In the genomic region with DNA sequence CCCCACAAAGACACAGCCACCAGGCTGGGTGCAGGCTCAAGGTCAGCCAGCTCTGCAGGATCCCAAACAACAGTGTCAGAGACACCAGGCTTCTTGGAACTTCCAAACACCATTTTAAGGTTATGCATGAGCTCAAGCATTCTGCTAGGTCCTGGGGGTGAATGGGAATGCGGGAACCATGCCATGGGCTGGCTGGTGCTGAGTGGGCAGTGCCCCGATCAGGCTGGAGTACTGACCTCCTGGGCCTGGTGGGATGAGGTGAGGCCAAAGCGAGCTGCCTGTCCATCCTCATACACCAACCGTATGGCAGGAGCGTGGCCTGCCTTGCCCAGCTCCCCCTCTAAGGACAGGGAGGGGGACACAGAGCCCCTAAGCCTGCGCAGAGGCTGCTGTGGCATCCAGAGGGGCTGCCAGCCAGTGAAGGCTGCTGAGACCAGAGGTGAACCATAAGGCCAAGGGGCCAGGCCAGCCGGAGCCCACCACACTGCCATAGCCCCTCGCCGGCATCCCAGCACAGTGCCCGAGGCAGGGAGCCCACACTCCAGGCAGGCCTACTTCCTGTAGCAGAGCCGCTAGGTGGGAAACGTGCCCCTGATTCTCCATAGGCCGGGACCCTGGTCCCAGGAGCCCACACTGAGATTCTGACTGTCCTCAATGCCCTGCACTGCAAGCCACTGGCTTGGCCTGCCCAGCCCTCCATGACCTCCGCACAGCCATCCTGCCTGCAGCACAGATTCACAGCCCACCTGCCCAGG, we compare ENCODE assay signal across 9 cellular contexts.
DNase-seq lines count a peak whose midpoint lies in the region; ATAC-seq and TF ChIP-seq lines count a peak whose summit lies in the region.
"Had no signal": no experiment of that assay in that cellular context is flagged by ENCODE, and none has a peak within 500 bp of the region (broad histone marks: within the 10 kb centered on the region; RNA-seq: fewer than 3 reads in every experiment).

No MANE protein-coding gene starts in this region.

- H3K4me1 Mint-ChIP-seq in activated naive CD8-positive, alpha-beta T cell treated with anti-CD3 and anti-CD28 coated beads for 36 hours = peaks cover 72% of the 10 kb centered on the region

- no peaks in the 10 kb centered on the region for H3K9me3 ChIP-seq in IMR-90 (ENCODE audit: control insufficient read depth, insufficient read depth, low read length)
- no peaks in the 10 kb centered on the region for H3K9me3 ChIP-seq in stomach

- peaks cover 37% of the 10 kb centered on the region for H3K9me1 ChIP-seq in IMR-90 (ENCODE audit: insufficient read depth, low read length)

- no peak overlapping the region for H2BK15ac ChIP-seq in IMR-90 (ENCODE audit: low read depth, low read length)

- peak overlapping the region; percentile 90; the same call in 1 of the 2 replicates for H3K27ac ChIP-seq in IMR-90 (ENCODE audit: insufficient read depth, low read length)
- peak overlapping the region; percentile 50 for H3K27ac ChIP-seq in layer of hippocampus (ENCODE audit: low read depth, low read length)
- H3K27ac ChIP-seq in stomach = peak overlapping the region in 4 of 5 donors; percentile 81 to 88 (median 86)

- H3K27me3 ChIP-seq in IMR-90 (ENCODE audit: control insufficient read depth, insufficient read depth, low read length) (no peaks in the 10 kb centered on the region), layer of hippocampus (ENCODE audit: control insufficient read depth, insufficient read depth, low read length) (no peaks in the 10 kb centered on the region), stomach (no peaks in the 10 kb centered on the region)

- TF ChIP-seq RAD21 in IMR-90 (IDR thresholded peaks at IDR 0.05; ENCODE audit: low read length) = no peak

- peaks cover 46 to 90% of the 10 kb centered on the region in 2 experiments for H3K79me1 ChIP-seq in IMR-90 (ENCODE audit: low read depth in 1 of 2, low read length in 2 of 2)

- TF ChIP-seq EP300 in stomach (IDR thresholded peaks at IDR 0.05) = no peak

- peak overlapping the region; percentile 44 for H2BK120ac ChIP-seq in IMR-90 (ENCODE audit: low read depth, low read length)

- H4K20me1 ChIP-seq in IMR-90 (ENCODE audit: insufficient read depth, low read length) = peaks cover 3% of the 10 kb centered on the region; the same call in 1 of the 2 replicates

- H3K18ac ChIP-seq in IMR-90 (ENCODE audit: low read depth, low read length) = no peak overlapping the region; the same call in 1 of the 2 replicates

- in situ Hi-C loops in IMR-90 (cut with MboI; ENCODE audit: low sequenced_read_pairs) = no loop called here

- H3K23ac ChIP-seq in IMR-90 (ENCODE audit: low read depth, low read length) = no peak overlapping the region

- peaks cover 8% of the 10 kb centered on the region for H3K36me3 Mint-ChIP-seq in activated naive CD8-positive, alpha-beta T cell treated with anti-CD3 and anti-CD28 coated beads for 36 hours

- 92% methylated on average over 4 of the region's 14 CpGs; no CpG with 5 or more reads in 1 of the 2 experiments for WGBS in IMR-90 (ENCODE audit: extremely low coverage in 2 of 2, insufficient read length in 1 of 2), 2 experiments
- 89 to 97% (median 93%) methylated on average over 4 to 14 of the region's 14 CpGs for WGBS in stomach, 5 donors

- H2AK9ac ChIP-seq in IMR-90 (replicated peaks; ENCODE audit: low read depth, low read length, poor library complexity) = peak overlapping the region; percentile 85

- no peak for DNase-seq in IMR-90
- no peak for DNase-seq in activated naive CD8-positive, alpha-beta T cell treated with anti-CD3 and anti-CD28 coated beads for 36 hours
- DNase-seq in stomach = peak; percentile 22
- DNase-seq in stimulated activated CD4-positive, alpha-beta T cell treated with anti-CD3 and anti-CD28 coated beads, Interleukin-2, amount 100 ng/mL, for 24 hours = no peak
- no peak for DNase-seq in SW480 (ENCODE audit: low spot score)
- DNase-seq in activated effector memory CD4-positive, alpha-beta T cell treated with anti-CD3 and anti-CD28 coated beads, Interleukin-2, amount 50 U/mL, for 16 hours = no peak
- DNase-seq in UCSD-AML1 (lab: John Stamatoyannopoulos, UW; ENCODE audit: unreplicated experiment) = no peak
- DNase-seq: NCI-H446 treated with DMSO at 0.1 percent for 48 hours had no signal

- no TSS peak for BruUV-seq in IMR-90 (replicated peaks; lab: Mats Ljungman, UMichigan)

- dilution Hi-C loops in IMR-90 (cut with HindIII; ENCODE audit: low sequenced_read_pairs, unreplicated experiment) = no loop called here

- H3K4me3 ChIP-seq in IMR-90 (ENCODE audit: insufficient read depth, low read depth, low read length) (no peak overlapping the region), stomach (peak overlapping the region in 2 of 4 donors; percentile 21 to 26)

- no peak for ATAC-seq in IMR-90 (ENCODE audit: low read depth)

- H2AK5ac ChIP-seq in IMR-90 (ENCODE audit: low read depth, low read length) = peak overlapping the region; percentile 91

- H3K27ac Mint-ChIP-seq in activated naive CD8-positive, alpha-beta T cell treated with anti-CD3 and anti-CD28 coated beads for 36 hours = peak overlapping the region; percentile 94

- H4K8ac ChIP-seq in IMR-90 (ENCODE audit: low read depth in 2 of 2, low read length in 2 of 2) = peak overlapping the region in 1 of 2 experiments; percentile 33; a peak in 1 of 4 replicates

- H3K4me2 ChIP-seq in IMR-90 (ENCODE audit: low read depth, low read length) = no peak overlapping the region

- H2AFZ ChIP-seq in IMR-90 (replicated peaks; ENCODE audit: low read length, poor library complexity) = no peak overlapping the region

- intact Hi-C loops in IMR-90 (cut with micrococcal nuclease) (no loop called here), stomach (cut with DNase I; ENCODE audit: low total_unique reads) (no loop called here)

- H3K14ac ChIP-seq in IMR-90 (replicated peaks; ENCODE audit: low read depth, low read length) = no peak overlapping the region

- POLR2A ChIA-PET in IMR-90 (lab: Charles Lee; ENCODE audit: unreplicated experiment) = no interaction called here

- H3K4me1 ChIP-seq in IMR-90 (ENCODE audit: control insufficient read depth, insufficient read depth, low read length) (peaks cover 45% of the 10 kb centered on the region), stomach (peaks cover 62 to 100% (median 73%) of the 10 kb centered on the region in 4 donors)

- TF ChIP-seq POLR2A in IMR-90 (IDR thresholded peaks at IDR 0.05; ENCODE audit: low read depth, low read length) (no peak), stomach (IDR thresholded peaks at IDR 0.05) (no peak)

- CTCF ChIA-PET in IMR-90 (lab: Yijun Ruan, JAX) = no interaction called here

- no peak overlapping the region for H2BK20ac ChIP-seq in IMR-90 (ENCODE audit: low read depth, low read length)

- H4K5ac ChIP-seq in IMR-90 (ENCODE audit: low read depth, low read length) = peak overlapping the region; percentile 1; the same call in 1 of the 2 replicates

- no peak overlapping the region for H3K9ac ChIP-seq in IMR-90 (ENCODE audit: low read depth, low read length)

- no peak overlapping the region for H3K56ac ChIP-seq in IMR-90 (ENCODE audit: extremely low read depth, insufficient read depth, low read length)

- H3K9me3 Mint-ChIP-seq in activated naive CD8-positive, alpha-beta T cell treated with anti-CD3 and anti-CD28 coated beads for 36 hours = peaks cover 2% of the 10 kb centered on the region

- H4K91ac ChIP-seq in IMR-90 (ENCODE audit: insufficient read depth, low read depth, low read length) = peak overlapping the region; percentile 50

- H2BK5ac ChIP-seq in IMR-90 (ENCODE audit: low read depth, low read length, poor library complexity, severe bottlenecking) = peak overlapping the region; percentile 13

- TF ChIP-seq CTCF in IMR-90 (conservative IDR thresholded peaks at IDR 0.05; ENCODE audit: low read depth, low read length) (no peak), stomach (IDR thresholded peaks at IDR 0.05) (no peak)

- peaks cover 11% of the 10 kb centered on the region for H3K27me3 Mint-ChIP-seq in activated naive CD8-positive, alpha-beta T cell treated with anti-CD3 and anti-CD28 coated beads for 36 hours

- H3K4me3 Mint-ChIP-seq in activated naive CD8-positive, alpha-beta T cell treated with anti-CD3 and anti-CD28 coated beads for 36 hours = peak overlapping the region; percentile 77

- H3K36me3 ChIP-seq in IMR-90 (ENCODE audit: control insufficient read depth, insufficient read depth, low read length) = no peaks in the 10 kb centered on the region
- H3K36me3 ChIP-seq in stomach = no peaks in the 10 kb centered on the region

- H3K4ac ChIP-seq in IMR-90 (ENCODE audit: low read depth, low read length) = peak overlapping the region; percentile 87

TF ChIP-seq in IMR-90, 13 proteins besides CTCF, POLR2A, EP300 and RAD21:
- TF ChIP-seq, protein P1, sequence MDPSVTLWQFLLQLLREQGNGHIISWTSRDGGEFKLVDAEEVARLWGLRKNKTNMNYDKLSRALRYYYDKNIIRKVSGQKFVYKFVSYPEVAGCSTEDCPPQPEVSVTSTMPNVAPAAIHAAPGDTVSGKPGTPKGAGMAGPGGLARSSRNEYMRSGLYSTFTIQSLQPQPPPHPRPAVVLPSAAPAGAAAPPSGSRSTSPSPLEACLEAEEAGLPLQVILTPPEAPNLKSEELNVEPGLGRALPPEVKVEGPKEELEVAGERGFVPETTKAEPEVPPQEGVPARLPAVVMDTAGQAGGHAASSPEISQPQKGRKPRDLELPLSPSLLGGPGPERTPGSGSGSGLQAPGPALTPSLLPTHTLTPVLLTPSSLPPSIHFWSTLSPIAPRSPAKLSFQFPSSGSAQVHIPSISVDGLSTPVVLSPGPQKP (IDR thresholded peaks at IDR 0.05; ENCODE audit: borderline replicate concordance, low read depth, low read length) = no peak
TF ChIP-seq in IMR-90: peak in this region for 0.
